ENCODE assay signal across 8 cellular contexts in genomic region chr14:90396342-90397339, GRCh38. TPM values are rescaled to one million over a fixed set of nuclear protein-coding genes. Genes with fewer than 3 reads are reported as not detected.
DNase-seq lines count a peak whose midpoint lies in the region; ATAC-seq and TF ChIP-seq lines count a peak whose summit lies in the region.

Gene CALM1, plus strand, starts transcription at chr14:90397029. Its CDS starts 202 bp downstream, at chr14:90397231.

- peak within 1 kb of the TSS; percentile 79 for H3K27ac ChIP-seq in GM23338 (ENCODE audit: low read depth)

- no peaks in the 10 kb centered on the region for H3K9me3 Mint-ChIP-seq in GM23338

- H3K9me3 ChIP-seq in neuron (ENCODE audit: low read length): no peaks in the 10 kb centered on the region

- H2AFZ ChIP-seq in GM23338 (peak within 1 kb of the TSS; percentile 100), neuron (ENCODE audit: low read depth, low read length) (peak within 1 kb of the TSS; percentile 90)

- TF ChIP-seq CTCF in GM23338 (conservative IDR thresholded peaks at IDR 0.05; ENCODE audit: low read depth in 2 of 2): no peak; a peak in 1 of 4 replicates
- no peak for TF ChIP-seq CTCF in LNCaP clone FGC (IDR thresholded peaks at IDR 0.05; ENCODE audit: control insufficient read depth, extremely low read depth, insufficient read depth)
- TF ChIP-seq CTCF in foreskin fibroblast (IDR thresholded peaks at IDR 0.05; ENCODE audit: low read depth, low read length): no peak

- H3K79me2 ChIP-seq in GM23338 (replicated peaks; ENCODE audit: insufficient read depth): peaks cover 38% of the 10 kb centered on the region

- no peaks in the 10 kb centered on the region for H3K27me3 ChIP-seq in GM23338 (ENCODE audit: insufficient read depth)
- H3K27me3 ChIP-seq in neuron (ENCODE audit: insufficient read depth, low read length): no peaks in the 10 kb centered on the region

- peaks cover 21% of the 10 kb centered on the region for H3K36me3 Mint-ChIP-seq in GM23338 (ENCODE audit: low read depth)

- H3K4me2 ChIP-seq in GM23338: peak within 1 kb of the TSS; percentile 99

- peaks cover 26% of the 10 kb centered on the region for H4K20me1 ChIP-seq in GM23338 (replicated peaks; ENCODE audit: insufficient read depth)

- ATAC-seq in GM23338: peak; percentile 76

- no peaks in the 10 kb centered on the region for H3K9me2 ChIP-seq in GM23338 (ENCODE audit: insufficient read depth)

- H3K27me3 Mint-ChIP-seq in GM23338 (ENCODE audit: insufficient read depth, low read depth, poor library complexity): peaks cover 11% of the 10 kb centered on the region

- H3K4me1 ChIP-seq in GM23338 (ENCODE audit: insufficient read depth) (peaks cover 14% of the 10 kb centered on the region), neuron (ENCODE audit: insufficient read depth, low read length) (peaks cover 31% of the 10 kb centered on the region)

- DNase-seq in EL: peak; percentile 90
- peak; percentile 94 for DNase-seq in GM23338 (ENCODE audit: low spot score)
- DNase-seq in LNCaP clone FGC (ENCODE audit: low read depth): peak; percentile 76
- DNase-seq in SHP77 treated with DMSO at 0.1 percent for 48 hours (lab: John Stamatoyannopoulos, UW): peak; percentile 46
- peak; percentile 96 for DNase-seq in activated gamma-delta T cell treated with Interleukin-2 at 50 U/mL for 16 hours
- peak; percentile 98 to 99 for DNase-seq in foreskin fibroblast
- peak; percentile 82 for DNase-seq in stromal cell of bone marrow (ENCODE audit: low read depth)

- H3K4me1 Mint-ChIP-seq in GM23338: peaks cover 14% of the 10 kb centered on the region

- H3K4me3 Mint-ChIP-seq in GM23338: peak within 1 kb of the TSS; percentile 91

- H3K4me3 ChIP-seq in GM23338 (peak within 1 kb of the TSS; percentile 99), LNCaP clone FGC (ENCODE audit: low read depth, low read length) (peak within 1 kb of the TSS; percentile 60), foreskin fibroblast (ENCODE audit: low read depth in 1 of 2, low read length in 2 of 2) (peak within 1 kb of the TSS; percentile 75 to 78), neuron (ENCODE audit: low read length) (peak within 1 kb of the TSS; percentile 100)

- peaks cover 13% of the 10 kb centered on the region; the same call in 1 of the 2 replicates for H3F3A ChIP-seq in GM23338 (replicated peaks; ENCODE audit: low read depth)

- H3K36me3 ChIP-seq in GM23338 (ENCODE audit: insufficient read depth): peaks cover 16% of the 10 kb centered on the region
- peaks cover 17% of the 10 kb centered on the region for H3K36me3 ChIP-seq in neuron (ENCODE audit: insufficient read depth, low read length)

- peak within 1 kb of the TSS; percentile 76 for H3K27ac Mint-ChIP-seq in GM23338

TF ChIP-seq in GM23338, 12 proteins besides CTCF, POLR2A, EP300 and RAD21 (continues in another document):
- TF ChIP-seq EZH2 (IDR thresholded peaks at IDR 0.05; ENCODE audit: low read depth, unreplicated experiment): no peak
- no peak for TF ChIP-seq ZNF331 (CRISPR knock-in tag; IDR thresholded peaks at IDR 0.05; ENCODE audit: low read depth)
- no peak for TF ChIP-seq ZNF462 (CRISPR knock-in tag; IDR thresholded peaks at IDR 0.05)
- no peak for TF ChIP-seq STAT1 (IDR thresholded peaks at IDR 0.05; ENCODE audit: unreplicated experiment)
- no peak for TF ChIP-seq EZH2phosphoT487 (IDR thresholded peaks at IDR 0.05; ENCODE audit: unreplicated experiment)
- TF ChIP-seq ZNF114 (CRISPR knock-in tag; IDR thresholded peaks at IDR 0.05): peak; percentile 99
- TF ChIP-seq POLR2AphosphoS5 (IDR thresholded peaks at IDR 0.05; ENCODE audit: low read depth): peak; percentile 99
- peak; percentile 34; the same call in 1 of the 2 replicates for TF ChIP-seq ETS1 (IDR thresholded peaks at IDR 0.05)
- TF ChIP-seq JUNB (IDR thresholded peaks at IDR 0.05; ENCODE audit: unreplicated experiment): no peak

RNA-seq across cellular contexts. Expression of gene CALM1, which starts in this region (rescaled TPM):
- total RNA-seq in GM23338 (2014; rRNA removed; shearing (Covaris generic)): 308 and 335 TPM in 2 replicates
- 1,841 and 2,024 TPM in 2 replicates for polyA plus RNA-seq in GM23338 (2016; fragmentation: Nextera tagmentation; extraction: Ambion mirVana)

Comparison
In these comparisons a context has a peak if more than half of its experiments do, and no peak if none do; other contexts are left out.
1. Peak in every context shown above with its lines: DNase-seq, ATAC-seq, H3K4me3 ChIP-seq and H3K27ac ChIP-seq.
2. DNase-seq: peak in every context shown above with its lines; median percentile 98 in foreskin fibroblast; 96 in activated gamma-delta T cell treated with Interleukin-2 at 50 U/mL for 16 hours; 94 in GM23338; 90 in EL; 82 in stromal cell of bone marrow; 76 in LNCaP clone FGC; 46 in SHP77 treated with DMSO at 0.1 percent for 48 hours.